8 cellular contexts compared by ENCODE assay signal in genomic region chr3:129160891-129161859, GRCh38. TPM values are rescaled to one million over a fixed set of nuclear protein-coding genes. Genes with fewer than 3 reads are reported as not detected.
DNase-seq lines count a peak whose midpoint lies in the region; ATAC-seq and TF ChIP-seq lines count a peak whose summit lies in the region.

TSS of gene ISY1 (minus strand) at chr3:129161063. CDS start at chr3:129160975, 88 bp downstream.

- H3K27me3 ChIP-seq in uterus, result no peaks in the 10 kb centered on the region

- peak within 1 kb of the TSS; percentile 68 to 91 for H3K4me3 ChIP-seq in uterus

- H3K36me3 Mint-ChIP-seq in T-helper 17 cell (ENCODE audit: low read depth), result no peaks in the 10 kb centered on the region

- H3K27ac Mint-ChIP-seq in T-helper 17 cell, result peak within 1 kb of the TSS; percentile 100

- H3K36me3 ChIP-seq in uterus, result no peaks in the 10 kb centered on the region

- peak; percentile 85 for ATAC-seq in GM18498 (IDR thresholded peaks at IDR 0.05; ENCODE audit: unreplicated experiment)
- peak; percentile 74 for ATAC-seq in HG02938 (IDR thresholded peaks at IDR 0.05; ENCODE audit: unreplicated experiment)
- peak; percentile 83 for ATAC-seq in T-helper 17 cell
- ATAC-seq in left ventricle myocardium superior, result peak; percentile 93

- TF ChIP-seq CTCF in uterus (IDR thresholded peaks at IDR 0.05), result peak; percentile 48 to 63 (median 56)

- peaks cover 0 to 19% of the 10 kb centered on the region in 2 donors for H3K4me1 ChIP-seq in uterus

- intact Hi-C loops in left ventricle myocardium superior (cut with micrococcal nuclease) (no loop called here), uterus (cut with DNase I; ENCODE audit: low total_unique reads) (no loop called here)

- DNase-seq in NCI-H1694 treated with DMSO at 0.1 percent for 48 hours (lab: John Stamatoyannopoulos, UW) (peak; percentile 99), T-helper 17 cell (peak; percentile 75 to 82 (median 78)), amygdala (lab: John Stamatoyannopoulos, UW) (peak; percentile 54 to 96 (median 86)), left ventricle myocardium superior (peak; percentile 91), pulmonary artery endothelial cell (ENCODE audit: low read depth, low spot score) (peak; percentile 91), uterus (peak; percentile 89 to 91)

- H3K9me3 ChIP-seq in T-helper 17 cell (ENCODE audit: control insufficient read depth, low read length, poor library complexity, severe bottlenecking) (no peaks in the 10 kb centered on the region), uterus (no peaks in the 10 kb centered on the region)

- peak within 1 kb of the TSS; percentile 92 to 93 for H3K27ac ChIP-seq in uterus

- peak; percentile 49 to 82 for TF ChIP-seq POLR2A in uterus (IDR thresholded peaks at IDR 0.05)

- H3K4me3 Mint-ChIP-seq in T-helper 17 cell, result peak within 1 kb of the TSS; percentile 99

- no peaks in the 10 kb centered on the region for H3K27me3 Mint-ChIP-seq in T-helper 17 cell

- H3K4me1 Mint-ChIP-seq in T-helper 17 cell, result peaks cover 33% of the 10 kb centered on the region

RNA-seq across cellular contexts. Expression of gene ISY1, which starts in this region (rescaled TPM):
- total RNA-seq in T-helper 17 cell, result 10 to 100 TPM; 39.0 TPM
- 25.9 TPM for total RNA-seq in left ventricle myocardium superior
- 47.2 and 52.9 TPM in 2 replicates for total RNA-seq in pulmonary artery endothelial cell
- 10 to 100 TPM in 2 of 4 donors, 1 to 10 TPM in 2; 4.1 to 39.3 (median 22.3) TPM for total RNA-seq in uterus

Comparison
In these comparisons a context has a peak if more than half of its experiments do, and no peak if none do; other contexts are left out.
1. Peak in every context shown above with its lines: DNase-seq, ATAC-seq, H3K4me3 ChIP-seq and H3K27ac ChIP-seq.